ENCODE assay signal across 23 cellular contexts in the genomic region with DNA sequence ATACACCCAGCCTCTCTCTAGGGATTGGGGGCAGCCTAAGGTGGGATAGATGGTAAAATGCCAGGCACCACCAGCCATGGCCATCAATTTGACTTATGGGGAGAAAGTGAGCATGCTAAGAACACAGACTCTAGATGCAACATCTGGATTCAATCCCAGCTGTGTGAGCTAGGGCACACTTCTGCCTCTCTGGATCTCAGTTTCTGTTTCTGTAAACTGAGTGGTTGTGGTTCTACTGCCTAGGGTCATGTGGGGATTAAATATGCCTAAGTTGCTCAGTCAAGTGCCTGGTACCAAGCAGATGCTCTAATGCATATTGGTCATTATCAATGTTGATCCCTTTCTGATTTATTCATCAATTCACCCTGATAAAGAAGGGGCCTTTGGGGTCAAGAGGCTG. TPM values are rescaled to one million over a fixed set of nuclear protein-coding genes. Genes with fewer than 3 reads are reported as not detected.
"Had no signal": no experiment of that assay in that cellular context is flagged by ENCODE, and none has a peak within 500 bp of the region (broad histone marks: within the 10 kb centered on the region; RNA-seq: fewer than 3 reads in every experiment).

No MANE protein-coding gene starts in this region.

- H3K9me3 Mint-ChIP-seq: activated CD4-positive, alpha-beta T cell treated with anti-CD3 and anti-CD28 coated beads, Interleukin-2, amount 10 ng/mL, durations not matched to agents 7 days and 5 days; activated naive CD4-positive, alpha-beta T cell treated with anti-CD3 and anti-CD28 coated beads, Interleukin-2, amount 50 U/mL, for 72 hours; brain; neural crest cell; stimulated activated memory B cell treated with anti-CD40 and anti-IgM and Interleukin-4, amounts not matched to agents 10 μg/mL and 1 μg/mL and 100 μg/mL, for 72 hours had no signal

- H3K36me3 Mint-ChIP-seq: activated naive CD4-positive, alpha-beta T cell treated with anti-CD3 and anti-CD28 coated beads, Interleukin-2, amount 50 U/mL, for 72 hours; brain; naive thymus-derived CD4-positive, alpha-beta T cell; stimulated activated memory B cell treated with anti-CD40 and anti-IgM and Interleukin-4, amounts not matched to agents 10 μg/mL and 1 μg/mL and 100 μg/mL, for 72 hours had no signal

- H3K27ac ChIP-seq: left lung, sigmoid colon, transverse colon, WERI-Rb-1 had no signal

- H3K4me2 ChIP-seq: smooth muscle cell had no signal

- H3K4me3 Mint-ChIP-seq: activated CD4-positive, alpha-beta T cell treated with anti-CD3 and anti-CD28 coated beads, Interleukin-2, amount 10 ng/mL, durations not matched to agents 7 days and 5 days; brain; naive thymus-derived CD4-positive, alpha-beta T cell; neural crest cell; stimulated activated memory B cell treated with anti-CD40 and anti-IgM and Interleukin-4, amounts not matched to agents 10 μg/mL and 1 μg/mL and 100 μg/mL, for 72 hours had no signal

- DNase-seq: activated CD4-positive, alpha-beta T cell treated with anti-CD3 and anti-CD28 coated beads, Interleukin-2, amount 10 ng/mL, durations not matched to agents 7 days and 5 days; activated CD4-positive, CD25-positive, alpha-beta regulatory T cell treated with anti-CD3 and anti-CD28 coated beads, Interleukin-2, amount 50 U/mL, for 72 hours; activated gamma-delta T cell treated with Interleukin-2 at 50 U/mL for 16 hours; activated T-cell treated with anti-CD3 and anti-CD28 coated beads, Interleukin-2, amount 50 U/mL, for 1 hour; aorta; caudate nucleus; dermis blood vessel endothelial cell; effector memory CD4-positive, alpha-beta T cell; foreskin melanocyte; left lung; naive thymus-derived CD4-positive, alpha-beta T cell; retina; sigmoid colon; stimulated activated CD4-positive, alpha-beta T cell treated with anti-CD3 and anti-CD28 coated beads, Interleukin-15, amount 100 ng/mL, for 24 hours; transverse colon; WERI-Rb-1 had no signal

- H3K27me3 Mint-ChIP-seq: brain had no signal

- H3K27me3 ChIP-seq: transverse colon had no signal

- H3K27ac Mint-ChIP-seq: activated CD4-positive, alpha-beta T cell treated with anti-CD3 and anti-CD28 coated beads, Interleukin-2, amount 10 ng/mL, durations not matched to agents 7 days and 5 days; activated naive CD4-positive, alpha-beta T cell treated with anti-CD3 and anti-CD28 coated beads, Interleukin-2, amount 50 U/mL, for 72 hours; brain; naive thymus-derived CD4-positive, alpha-beta T cell; progenitor cell of endocrine pancreas; stimulated activated memory B cell treated with anti-CD40 and anti-IgM and Interleukin-4, amounts not matched to agents 10 μg/mL and 1 μg/mL and 100 μg/mL, for 72 hours had no signal

- ATAC-seq: activated naive CD4-positive, alpha-beta T cell treated with anti-CD3 and anti-CD28 coated beads, Interleukin-2, amount 50 U/mL, for 72 hours; left lung; naive thymus-derived CD4-positive, alpha-beta T cell; stimulated activated memory B cell treated with anti-CD40 and anti-IgM and Interleukin-4, amounts not matched to agents 10 μg/mL and 1 μg/mL and 100 μg/mL, for 72 hours had no signal

- H3K9me3 ChIP-seq: left lung, sigmoid colon, transverse colon had no signal

- H3K4me1 Mint-ChIP-seq: activated CD4-positive, alpha-beta T cell treated with anti-CD3 and anti-CD28 coated beads, Interleukin-2, amount 10 ng/mL, durations not matched to agents 7 days and 5 days; brain had no signal

- H3K4me3 ChIP-seq: left lung, lung, sigmoid colon, smooth muscle cell, transverse colon had no signal

- H3K4me1 ChIP-seq: sigmoid colon, transverse colon had no signal

- H3K36me3 ChIP-seq: left lung, sigmoid colon, transverse colon, WERI-Rb-1 had no signal

RNA-seq across cellular contexts. Expression of gene OAS1, which starts 12.6 kb away (rescaled TPM):
- total RNA-seq: neural crest cell, smooth muscle cell had no signal
